ENCODE assay signal across 34 cellular contexts in genomic region chr18:11064106-11064505, GRCh38.
"Had no signal": no experiment of that assay in that cellular context is flagged by ENCODE, and none has a peak within 500 bp of the region (broad histone marks: within the 10 kb centered on the region; RNA-seq: fewer than 3 reads in every experiment).

No MANE protein-coding gene starts in this region.

- H3K27me3 Mint-ChIP-seq: activated B cell treated with CpG ODN at 0.5 μM for 24 hours; activated CD4-positive, alpha-beta memory T cell treated with anti-CD3 and anti-CD28 coated beads for 36 hours; activated naive CD8-positive, alpha-beta T cell; activated naive CD8-positive, alpha-beta T cell treated with anti-CD3 and anti-CD28 coated beads, Interleukin-2, amount 50 U/mL, for 24 hours had no signal

- H3K4me1 Mint-ChIP-seq: activated B cell treated with CpG ODN at 0.5 μM for 24 hours; activated naive CD8-positive, alpha-beta T cell treated with anti-CD3 and anti-CD28 coated beads, Interleukin-2, amount 50 U/mL, for 24 hours had no signal

- H3K4me3 ChIP-seq: body of pancreas, breast epithelium, PC-9 had no signal

- ATAC-seq: activated naive CD8-positive, alpha-beta T cell treated with anti-CD3 and anti-CD28 coated beads, Interleukin-2, amount 50 U/mL, for 24 hours; activated T-cell treated with anti-CD3 and anti-CD28 coated beads, Interleukin-2, amount 50 U/mL, for 4 hours; body of pancreas; Right ventricle myocardium inferior had no signal

- H3K4me3 Mint-ChIP-seq: activated B cell treated with CpG ODN at 0.5 μM for 24 hours; activated CD4-positive, alpha-beta memory T cell treated with anti-CD3 and anti-CD28 coated beads for 36 hours; activated naive CD4-positive, alpha-beta T cell treated with anti-CD3 and anti-CD28 coated beads for 36 hours; activated naive CD8-positive, alpha-beta T cell; activated naive CD8-positive, alpha-beta T cell treated with anti-CD3 and anti-CD28 coated beads, Interleukin-2, amount 50 U/mL, for 24 hours; activated T-cell treated with anti-CD3 and anti-CD28 coated beads, Interleukin-2, amount 50 U/mL, for 4 hours; activated T-helper 1 cell treated with anti-CD3 and anti-CD28 coated beads, Interleukin-12 subunit alpha, Interleukin-12 subunit beta, Interleukin-2, Interleukin-4 antibody, amounts not matched to agents 30 ng/mL and 10 ng/mL and 1 ng/mL, durations not matched to agents 14 hours and 24 hours and 36 hours had no signal

- H3K36me3 Mint-ChIP-seq: activated CD4-positive, alpha-beta memory T cell treated with anti-CD3 and anti-CD28 coated beads for 36 hours; activated naive CD8-positive, alpha-beta T cell had no signal

- H3K27me3 ChIP-seq: body of pancreas, breast epithelium had no signal

- H3K9me3 Mint-ChIP-seq: activated CD4-positive, alpha-beta memory T cell treated with anti-CD3 and anti-CD28 coated beads for 36 hours had no signal

- DNase-seq: activated B cell treated with CpG ODN at 0.5 μM for 24 hours; activated CD4-positive, alpha-beta memory T cell treated with anti-CD3 and anti-CD28 coated beads for 36 hours; activated CD4-positive, alpha-beta T cell treated with anti-CD3 and anti-CD28 coated beads for 4 hours; activated CD4-positive, alpha-beta T cell treated with anti-CD3 and anti-CD28 coated beads, Interleukin-2, amount 50 U/mL, for 1 hour; activated CD4-positive, CD25-positive, alpha-beta regulatory T cell treated with anti-CD3 and anti-CD28 coated beads, Interleukin-2, amount 50 U/mL, for 72 hours; activated CD8-positive, alpha-beta memory T cell treated with anti-CD3 and anti-CD28 coated beads, Interleukin-2, amount 50 U/mL, for 4 hours; activated gamma-delta T cell treated with Interleukin-2 at 50 U/mL for 16 hours; activated naive CD4-positive, alpha-beta T cell treated with anti-CD3 and anti-CD28 coated beads for 36 hours; activated naive CD8-positive, alpha-beta T cell treated with anti-CD3 and anti-CD28 coated beads, Interleukin-2, amount 50 U/mL, for 24 hours; activated T-cell treated with anti-CD3 and anti-CD28 coated beads for 4 hours; activated T-cell treated with anti-CD3 and anti-CD28 coated beads, Interleukin-2, amount 50 U/mL, for 4 hours; amygdala; body of pancreas; Kasumi-1; KG1; NCI-H1105; NCI-H1417 treated with DMSO at 0.1 percent for 48 hours; NCI-H1930; NCI-H2081 treated with DMSO at 0.1 percent for 48 hours; NCI-H345; NCI-H526; NCI-H748 treated with DMSO at 0.1 percent for 48 hours; PC-9; SIG-M5; SW 1271; T-helper 1 cell; T-helper 2 cell; T-helper 9 cell had no signal

- H3K36me3 ChIP-seq: breast epithelium had no signal

- H3K4me1 ChIP-seq: body of pancreas, breast epithelium had no signal

- H3K27ac ChIP-seq: body of pancreas, breast epithelium, PC-9, RWPE1, VCaP had no signal

- H3K9me3 ChIP-seq: body of pancreas, breast epithelium had no signal

- H3K27ac Mint-ChIP-seq: activated B cell treated with CpG ODN at 0.5 μM for 24 hours; activated CD4-positive, alpha-beta memory T cell treated with anti-CD3 and anti-CD28 coated beads for 36 hours; activated naive CD4-positive, alpha-beta T cell treated with anti-CD3 and anti-CD28 coated beads for 36 hours; activated naive CD8-positive, alpha-beta T cell; activated naive CD8-positive, alpha-beta T cell treated with anti-CD3 and anti-CD28 coated beads, Interleukin-2, amount 50 U/mL, for 24 hours; activated T-helper 1 cell treated with anti-CD3 and anti-CD28 coated beads, Interleukin-12 subunit alpha, Interleukin-12 subunit beta, Interleukin-2, Interleukin-4 antibody, amounts not matched to agents 30 ng/mL and 10 ng/mL and 1 ng/mL, durations not matched to agents 14 hours and 24 hours and 36 hours had no signal
